8 cellular contexts compared by ENCODE assay signal in the genomic region with DNA sequence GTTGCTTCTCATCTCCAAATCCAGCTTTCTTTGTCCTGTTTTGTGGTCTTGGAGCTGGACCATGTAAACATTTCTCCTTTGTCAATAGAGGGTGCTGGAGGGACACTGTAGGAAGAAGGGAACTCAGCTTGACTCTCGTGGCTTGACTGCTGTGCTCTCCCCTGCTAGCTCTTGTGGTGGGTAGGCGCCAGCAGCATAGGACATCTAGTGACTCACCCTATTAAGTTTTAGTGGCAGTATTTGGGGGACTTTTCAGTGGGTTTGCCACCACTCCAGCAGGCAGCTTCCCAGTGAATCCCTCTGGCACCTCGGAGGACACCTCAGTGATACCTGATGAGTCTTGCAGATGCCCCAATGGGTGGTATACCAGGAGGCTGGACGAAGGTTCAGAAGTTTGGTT.
DNase-seq lines count a peak whose midpoint lies in the region; ATAC-seq, FAIRE-seq and TF ChIP-seq lines count a peak whose summit lies in the region.

No MANE protein-coding gene starts in this region.

- CTCF ChIA-PET in HepG2 (lab: Yijun Ruan, JAX; ENCODE audit: low intra/inter-chr PET ratio, low total read pairs) = interaction anchor here (1.6 kb wide), 1 partner anchor 269 kb away, joined by 6 read pairs; no protein-coding TSS in a partner anchor

- H3K4me1 Mint-ChIP-seq in brain = no peaks in the 10 kb centered on the region
- H3K4me1 Mint-ChIP-seq in T-helper 2 cell treated with Interferon-gamma antibody and Interleukin-4, amounts not matched to agents 5 μg/mL and 100 μg/mL, for 36 hours (ENCODE audit: low read depth) = peaks cover 20% of the 10 kb centered on the region

- no peaks in the 10 kb centered on the region for H3K36me3 ChIP-seq in HepG2 (replicated peaks in 1 of 2; ENCODE audit: control insufficient read depth in 1 of 2, insufficient read depth in 2 of 2, low read length in 2 of 2)

- H3K79me2 ChIP-seq in HepG2 (ENCODE audit: insufficient read depth, low read length) = no peaks in the 10 kb centered on the region

- no peaks in the 10 kb centered on the region for H3K4me1 ChIP-seq in HepG2 (ENCODE audit: insufficient read depth, low read length)

- TF ChIP-seq CTCF in brain (conservative IDR thresholded peaks at IDR 0.05) (peak; percentile 1 to 42), HepG2 (CRISPR knock-in tag; IDR thresholded peaks at IDR 0.05) (peak; percentile 62)

- no peaks in the 10 kb centered on the region for H3K9me3 Mint-ChIP-seq in brain
- no peaks in the 10 kb centered on the region for H3K9me3 Mint-ChIP-seq in T-helper 2 cell treated with Interferon-gamma antibody and Interleukin-4, amounts not matched to agents 5 μg/mL and 100 μg/mL, for 36 hours

- no peak for TF ChIP-seq POLR2A in HepG2 (IDR thresholded peaks at IDR 0.05; ENCODE audit: insufficient read depth in 1 of 2, low read depth in 2 of 2, low read length in 2 of 2)

- H3K9me3 ChIP-seq in HepG2 (ENCODE audit: low read length) = no peaks in the 10 kb centered on the region

- H3K9ac ChIP-seq in HepG2 (ENCODE audit: insufficient read depth, low read depth, low read length) = no peak overlapping the region

- peak; percentile 38; the same call in 1 of the 2 replicates for TF ChIP-seq RAD21 in HepG2 (CRISPR knock-in tag; IDR thresholded peaks at IDR 0.05)

- H3K27me3 ChIP-seq in HepG2 (ENCODE audit: control insufficient read depth in 1 of 2, insufficient read depth in 2 of 2, low read length in 2 of 2) = no peaks in the 10 kb centered on the region

- H3K4me3 Mint-ChIP-seq in brain = no peak overlapping the region
- H3K4me3 Mint-ChIP-seq in T-helper 2 cell treated with Interferon-gamma antibody and Interleukin-4, amounts not matched to agents 5 μg/mL and 100 μg/mL, for 36 hours = no peak overlapping the region

- 12% methylated on average over 3 of the region's 4 CpGs for WGBS in HepG2 (ENCODE audit: low lambda C conversion rate)

- H3K4me2 ChIP-seq in HepG2 (ENCODE audit: low read depth, low read length) = no peak overlapping the region

- no peak overlapping the region for H3K4me3 ChIP-seq in HepG2 (replicated peaks in 1 of 3; ENCODE audit: insufficient read depth in 1 of 3, low read depth in 2 of 3, low read length in 3 of 3)

- intact Hi-C loops in HepG2 (cut with micrococcal nuclease; ENCODE audit: unreplicated experiment) = loop anchor here (2.0 to 5.0 kb wide), 2 partner anchors 174 to 270 kb away; no protein-coding TSS in a partner anchor

- no TSS peak for BruUV-seq in HepG2 (replicated peaks; lab: Mats Ljungman, UMichigan)

- no peak for FAIRE-seq in HepG2 (lab: Jason Lieb, UNC)

- no peak overlapping the region for H3K27ac Mint-ChIP-seq in brain
- no peak overlapping the region for H3K27ac Mint-ChIP-seq in T-helper 2 cell treated with Interferon-gamma antibody and Interleukin-4, amounts not matched to agents 5 μg/mL and 100 μg/mL, for 36 hours

- POLR2A ChIA-PET in HepG2 (lab: Yijun Ruan, JAX) = no interaction called here

- H2AFZ ChIP-seq in HepG2 (ENCODE audit: low read length) = no peak overlapping the region

- H4K20me1 ChIP-seq in HepG2 (ENCODE audit: insufficient read depth, low read length) = no peaks in the 10 kb centered on the region

- no peaks in the 10 kb centered on the region for H3K27me3 Mint-ChIP-seq in brain
- peaks cover 17% of the 10 kb centered on the region for H3K27me3 Mint-ChIP-seq in T-helper 2 cell treated with Interferon-gamma antibody and Interleukin-4, amounts not matched to agents 5 μg/mL and 100 μg/mL, for 36 hours (ENCODE audit: low read depth)

- in situ Hi-C loops in HepG2 (cut with HindIII; ENCODE audit: extremely low pct_ligation_motif_present, low pct_unique_long_range_greater_than_20kb) = no loop called here

- H3K27ac ChIP-seq in HepG2 (ENCODE audit: extremely low read length, insufficient read depth, low read length) = no peak overlapping the region

- peak; percentile 96 for ATAC-seq in HepG2
- no peak for ATAC-seq in GM18519 (IDR thresholded peaks at IDR 0.05; ENCODE audit: low FRiP score, unreplicated experiment)
- ATAC-seq in HG03342 (IDR thresholded peaks at IDR 0.05; ENCODE audit: unreplicated experiment) = no peak

- H3K36me3 Mint-ChIP-seq in brain = no peaks in the 10 kb centered on the region
- no peaks in the 10 kb centered on the region for H3K36me3 Mint-ChIP-seq in T-helper 2 cell treated with Interferon-gamma antibody and Interleukin-4, amounts not matched to agents 5 μg/mL and 100 μg/mL, for 36 hours (ENCODE audit: low read depth)

- TF ChIP-seq EP300 in HepG2 (IDR thresholded peaks at IDR 0.05; ENCODE audit: low read depth in 2 of 2, low read length in 2 of 2) = no peak
- TF ChIP-seq EP300 in HepG2 (CRISPR knock-in tag; IDR thresholded peaks at IDR 0.05; ENCODE audit: borderline replicate concordance) = no peak

- DNase-seq in SIG-M5 treated with dmso at 0.1 percent for 504 hours (lab: John Stamatoyannopoulos, UW; ENCODE audit: unreplicated experiment) (peak; percentile 77), SIG-M5 (lab: John Stamatoyannopoulos, UW) (no peak), NCI-H2227 treated with DMSO at 0.1 percent for 48 hours (lab: John Stamatoyannopoulos, UW) (peak; percentile 23), HepG2 (ENCODE audit: low spot score) (peak; percentile 46)
- DNase-seq in T-helper 2 cell treated with Interferon-gamma antibody and Interleukin-4, amounts not matched to agents 5 μg/mL and 100 μg/mL, for 36 hours (ENCODE audit: low spot score) = no peak

TF ChIP-seq in HepG2, 621 proteins besides CTCF, POLR2A, EP300 and RAD21:
- TF ChIP-seq STAG1 (CRISPR knock-in tag; IDR thresholded peaks at IDR 0.05) (peak; percentile 65), SP1 (IDR thresholded peaks at IDR 0.05) (no peak), SP1 (CRISPR knock-in tag; IDR thresholded peaks at IDR 0.05) (no peak), ZNF138 (CRISPR knock-in tag; IDR thresholded peaks at IDR 0.05; ENCODE audit: low read depth) (no peak), FOXA1 (IDR thresholded peaks at IDR 0.05) (no peak), FOXA1 (CRISPR knock-in tag; IDR thresholded peaks at IDR 0.05) (peak; percentile 41; the same call in 1 of the 2 replicates), KLF9 (CRISPR knock-in tag; IDR thresholded peaks at IDR 0.05; ENCODE audit: low read depth) (no peak), CBFB (CRISPR knock-in tag; IDR thresholded peaks at IDR 0.05) (no peak), NFIB (CRISPR knock-in tag; IDR thresholded peaks at IDR 0.05; ENCODE audit: borderline replicate concordance) (no peak), GATA4 (IDR thresholded peaks at IDR 0.05; ENCODE audit: borderline replicate concordance, low read depth) (no peak)
- TF ChIP-seq, protein P1, sequence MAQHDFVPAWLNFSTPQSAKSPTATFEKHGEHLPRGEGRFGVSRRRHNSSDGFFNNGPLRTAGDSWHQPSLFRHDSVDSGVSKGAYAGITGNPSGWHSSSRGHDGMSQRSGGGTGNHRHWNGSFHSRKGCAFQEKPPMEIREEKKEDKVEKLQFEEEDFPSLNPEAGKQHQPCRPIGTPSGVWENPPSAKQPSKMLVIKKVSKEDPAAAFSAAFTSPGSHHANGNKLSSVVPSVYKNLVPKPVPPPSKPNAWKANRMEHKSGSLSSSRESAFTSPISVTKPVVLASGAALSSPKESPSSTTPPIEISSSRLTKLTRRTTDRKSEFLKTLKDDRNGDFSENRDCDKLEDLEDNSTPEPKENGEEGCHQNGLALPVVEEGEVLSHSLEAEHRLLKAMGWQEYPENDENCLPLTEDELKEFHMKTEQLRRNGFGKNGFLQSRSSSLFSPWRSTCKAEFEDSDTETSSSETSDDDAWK (CRISPR knock-in tag; IDR thresholded peaks at IDR 0.05) = no peak
- TF ChIP-seq, protein P2, sequence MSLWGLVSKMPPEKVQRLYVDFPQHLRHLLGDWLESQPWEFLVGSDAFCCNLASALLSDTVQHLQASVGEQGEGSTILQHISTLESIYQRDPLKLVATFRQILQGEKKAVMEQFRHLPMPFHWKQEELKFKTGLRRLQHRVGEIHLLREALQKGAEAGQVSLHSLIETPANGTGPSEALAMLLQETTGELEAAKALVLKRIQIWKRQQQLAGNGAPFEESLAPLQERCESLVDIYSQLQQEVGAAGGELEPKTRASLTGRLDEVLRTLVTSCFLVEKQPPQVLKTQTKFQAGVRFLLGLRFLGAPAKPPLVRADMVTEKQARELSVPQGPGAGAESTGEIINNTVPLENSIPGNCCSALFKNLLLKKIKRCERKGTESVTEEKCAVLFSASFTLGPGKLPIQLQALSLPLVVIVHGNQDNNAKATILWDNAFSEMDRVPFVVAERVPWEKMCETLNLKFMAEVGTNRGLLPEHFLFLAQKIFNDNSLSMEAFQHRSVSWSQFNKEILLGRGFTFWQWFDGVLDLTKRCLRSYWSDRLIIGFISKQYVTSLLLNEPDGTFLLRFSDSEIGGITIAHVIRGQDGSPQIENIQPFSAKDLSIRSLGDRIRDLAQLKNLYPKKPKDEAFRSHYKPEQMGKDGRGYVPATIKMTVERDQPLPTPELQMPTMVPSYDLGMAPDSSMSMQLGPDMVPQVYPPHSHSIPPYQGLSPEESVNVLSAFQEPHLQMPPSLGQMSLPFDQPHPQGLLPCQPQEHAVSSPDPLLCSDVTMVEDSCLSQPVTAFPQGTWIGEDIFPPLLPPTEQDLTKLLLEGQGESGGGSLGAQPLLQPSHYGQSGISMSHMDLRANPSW (CRISPR knock-in tag; IDR thresholded peaks at IDR 0.05; ENCODE audit: borderline replicate concordance) = no peak

Comparison
In these comparisons a context has a peak if more than half of its experiments do, and no peak if none do; other contexts are left out.
1. DNase-seq: peak in SIG-M5 treated with dmso at 0.1 percent for 504 hours (single experiment), NCI-H2227 treated with DMSO at 0.1 percent for 48 hours (single experiment) and HepG2 (single experiment); none in SIG-M5 (single experiment) and T-helper 2 cell treated with Interferon-gamma antibody and Interleukin-4, amounts not matched to agents 5 μg/mL and 100 μg/mL, for 36 hours (single experiment).